16 cellular contexts compared by ENCODE assay signal in genomic region chr17:67663445-67663844, GRCh38. TPM values are rescaled to one million over a fixed set of nuclear protein-coding genes. Genes with fewer than 3 reads are reported as not detected.
DNase-seq lines count a peak whose midpoint lies in the region; ATAC-seq and TF ChIP-seq lines count a peak whose summit lies in the region.
"Had no signal": no experiment of that assay in that cellular context is flagged by ENCODE, and none has a peak within 500 bp of the region (broad histone marks: within the 10 kb centered on the region; RNA-seq: fewer than 3 reads in every experiment).

No MANE protein-coding gene starts in this region.

- H3K79me2 ChIP-seq in GM23338 (replicated peaks; ENCODE audit: insufficient read depth) = no peaks in the 10 kb centered on the region; the same call in 1 of the 2 replicates

- peaks cover 4% of the 10 kb centered on the region; the same call in 1 of the 2 replicates for H3K36me3 ChIP-seq in GM23338 (ENCODE audit: insufficient read depth)

- DNase-seq in GM23338 (ENCODE audit: low spot score) (peak; percentile 24), RKO (ENCODE audit: low spot score) (peak; percentile 8), NCI-H2227 treated with DMSO at 0.1 percent for 48 hours (lab: John Stamatoyannopoulos, UW) (no peak), AG20443 (ENCODE audit: low spot score) (no peak)
- no peak for DNase-seq in effector memory CD8-positive, alpha-beta T cell
- DNase-seq: C1 segment of cervical spinal cord; CD8-positive, alpha-beta memory T cell; DMS79 treated with DMSO at 0.1 percent for 48 hours; MV-4-11; NCI-H1417 treated with DMSO at 0.1 percent for 48 hours; NCI-H1930; NCI-H526; Right ventricle myocardium superior had no signal

- H3K4me3 Mint-ChIP-seq in GM23338 = no peak overlapping the region
- H3K4me3 Mint-ChIP-seq in effector memory CD8-positive, alpha-beta T cell = no peak overlapping the region

- H3K4me3 ChIP-seq in GM23338 = no peak overlapping the region

- H2AFZ ChIP-seq in GM23338 = no peak overlapping the region

- no peaks in the 10 kb centered on the region for H3F3A ChIP-seq in GM23338 (replicated peaks; ENCODE audit: low read depth)

- no peak overlapping the region for H3K4me2 ChIP-seq in GM23338

- H3K9me3 Mint-ChIP-seq in GM23338 = peaks cover 18% of the 10 kb centered on the region
- no peaks in the 10 kb centered on the region for H3K9me3 Mint-ChIP-seq in effector memory CD8-positive, alpha-beta T cell

- H3K4me1 Mint-ChIP-seq in GM23338 = no peaks in the 10 kb centered on the region
- H3K4me1 Mint-ChIP-seq in effector memory CD8-positive, alpha-beta T cell (ENCODE audit: low read depth in 2 of 2) = peaks cover 16 to 18% of the 10 kb centered on the region in 2 donors

- TF ChIP-seq CTCF in 22Rv1 (IDR thresholded peaks at IDR 0.05) = 0 out of 2 replicates have a peak, but pooled peaks have one; percentile 6
- TF ChIP-seq CTCF in GM23338 (conservative IDR thresholded peaks at IDR 0.05; ENCODE audit: low read depth in 2 of 2) = peak; percentile 20 to 38; a peak in 3 of 4 replicates

- H3K27ac Mint-ChIP-seq in GM23338 = no peak overlapping the region
- H3K27ac Mint-ChIP-seq in effector memory CD8-positive, alpha-beta T cell = peak overlapping the region; percentile 20 to 71

- ATAC-seq in GM23338 (no peak), GM19395 (IDR thresholded peaks at IDR 0.05; ENCODE audit: unreplicated experiment) (no peak), HG03045 (IDR thresholded peaks at IDR 0.05; ENCODE audit: unreplicated experiment) (no peak)
- ATAC-seq in effector memory CD8-positive, alpha-beta T cell (replicated peaks) = no peak

- H3K9me2 ChIP-seq in GM23338 (ENCODE audit: insufficient read depth) = 0 out of 2 replicates have a peak, but pooled peaks cover 7% of the 10 kb centered on the region

- H3K4me1 ChIP-seq in GM23338 (ENCODE audit: insufficient read depth) = no peaks in the 10 kb centered on the region

- H3K27me3 ChIP-seq in GM23338 (ENCODE audit: insufficient read depth) = no peaks in the 10 kb centered on the region

- no peaks in the 10 kb centered on the region; the same call in 1 of the 2 replicates for H4K20me1 ChIP-seq in GM23338 (replicated peaks; ENCODE audit: insufficient read depth)

- H3K27me3 Mint-ChIP-seq in GM23338 (ENCODE audit: insufficient read depth, low read depth, poor library complexity) = peaks cover 11% of the 10 kb centered on the region
- H3K27me3 Mint-ChIP-seq in effector memory CD8-positive, alpha-beta T cell = no peaks in the 10 kb centered on the region
- H3K27me3 Mint-ChIP-seq: CD8-positive, alpha-beta memory T cell had no signal

- H3K27ac ChIP-seq in 22Rv1 (no peak overlapping the region), GM23338 (ENCODE audit: low read depth) (no peak overlapping the region)

- H3K36me3 Mint-ChIP-seq in GM23338 (ENCODE audit: low read depth) = peaks cover 31% of the 10 kb centered on the region
- peaks cover 30% of the 10 kb centered on the region for H3K36me3 Mint-ChIP-seq in effector memory CD8-positive, alpha-beta T cell (ENCODE audit: insufficient read depth)

TF ChIP-seq in GM23338, 12 proteins besides CTCF, POLR2A, EP300 and RAD21:
- no peak for TF ChIP-seq JUNB (IDR thresholded peaks at IDR 0.05; ENCODE audit: unreplicated experiment)
- no peak for TF ChIP-seq POLR2AphosphoS5 (IDR thresholded peaks at IDR 0.05; ENCODE audit: low read depth)
- no peak for TF ChIP-seq ZNF114 (CRISPR knock-in tag; IDR thresholded peaks at IDR 0.05)
- TF ChIP-seq, protein P1, sequence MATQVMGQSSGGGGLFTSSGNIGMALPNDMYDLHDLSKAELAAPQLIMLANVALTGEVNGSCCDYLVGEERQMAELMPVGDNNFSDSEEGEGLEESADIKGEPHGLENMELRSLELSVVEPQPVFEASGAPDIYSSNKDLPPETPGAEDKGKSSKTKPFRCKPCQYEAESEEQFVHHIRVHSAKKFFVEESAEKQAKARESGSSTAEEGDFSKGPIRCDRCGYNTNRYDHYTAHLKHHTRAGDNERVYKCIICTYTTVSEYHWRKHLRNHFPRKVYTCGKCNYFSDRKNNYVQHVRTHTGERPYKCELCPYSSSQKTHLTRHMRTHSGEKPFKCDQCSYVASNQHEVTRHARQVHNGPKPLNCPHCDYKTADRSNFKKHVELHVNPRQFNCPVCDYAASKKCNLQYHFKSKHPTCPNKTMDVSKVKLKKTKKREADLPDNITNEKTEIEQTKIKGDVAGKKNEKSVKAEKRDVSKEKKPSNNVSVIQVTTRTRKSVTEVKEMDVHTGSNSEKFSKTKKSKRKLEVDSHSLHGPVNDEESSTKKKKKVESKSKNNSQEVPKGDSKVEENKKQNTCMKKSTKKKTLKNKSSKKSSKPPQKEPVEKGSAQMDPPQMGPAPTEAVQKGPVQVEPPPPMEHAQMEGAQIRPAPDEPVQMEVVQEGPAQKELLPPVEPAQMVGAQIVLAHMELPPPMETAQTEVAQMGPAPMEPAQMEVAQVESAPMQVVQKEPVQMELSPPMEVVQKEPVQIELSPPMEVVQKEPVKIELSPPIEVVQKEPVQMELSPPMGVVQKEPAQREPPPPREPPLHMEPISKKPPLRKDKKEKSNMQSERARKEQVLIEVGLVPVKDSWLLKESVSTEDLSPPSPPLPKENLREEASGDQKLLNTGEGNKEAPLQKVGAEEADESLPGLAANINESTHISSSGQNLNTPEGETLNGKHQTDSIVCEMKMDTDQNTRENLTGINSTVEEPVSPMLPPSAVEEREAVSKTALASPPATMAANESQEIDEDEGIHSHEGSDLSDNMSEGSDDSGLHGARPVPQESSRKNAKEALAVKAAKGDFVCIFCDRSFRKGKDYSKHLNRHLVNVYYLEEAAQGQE (IDR thresholded peaks at IDR 0.05; ENCODE audit: unreplicated experiment) = no peak

RNA-seq across cellular contexts. Expression of gene NOL11, which starts 54.3 kb away (rescaled TPM):
- total RNA-seq in GM23338 (2014; rRNA removed; shearing (Covaris generic)) = 108 and 116 TPM in 2 replicates
- 130 and 132 TPM in 2 replicates for polyA plus RNA-seq in GM23338 (2016; fragmentation: Nextera tagmentation; extraction: Ambion mirVana)

Comparison
In these comparisons a context has a peak if more than half of its experiments do, and no peak if none do; other contexts are left out.
1. DNase-seq: peak in GM23338 (single experiment) and RKO (single experiment); none in effector memory CD8-positive, alpha-beta T cell (0 of 3), NCI-H2227 treated with DMSO at 0.1 percent for 48 hours (single experiment) and AG20443 (single experiment).